Comparison of ENCODE assay signal across 8 cellular contexts in the genomic region with DNA sequence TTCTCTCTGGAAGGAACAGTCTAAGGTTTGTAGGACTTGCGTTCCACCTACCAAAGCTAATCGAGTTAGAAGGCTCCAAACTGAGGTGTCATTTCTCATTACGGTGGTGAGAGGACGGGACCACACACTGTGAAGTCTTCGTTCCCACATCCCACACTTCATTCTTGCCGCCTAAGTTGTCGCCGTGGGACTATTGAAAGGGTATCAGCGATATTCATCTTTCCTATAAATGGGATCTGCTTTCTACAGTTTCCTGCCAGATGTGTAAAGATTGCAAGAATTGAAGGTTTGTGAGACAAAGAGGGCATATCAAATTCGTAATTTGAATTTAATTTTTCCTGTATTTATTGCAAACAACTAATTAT. TPM values are rescaled to one million over a fixed set of nuclear protein-coding genes. Genes with fewer than 3 reads are reported as not detected.
DNase-seq lines count a peak whose midpoint lies in the region; ATAC-seq and TF ChIP-seq lines count a peak whose summit lies in the region.

No MANE protein-coding gene starts in this region.

- H3K36me3 ChIP-seq in kidney epithelial cell (ENCODE audit: control insufficient read depth, insufficient read depth, low read length) (no peaks in the 10 kb centered on the region), thoracic aorta (no peaks in the 10 kb centered on the region)

- H3K27me3 ChIP-seq in kidney epithelial cell (ENCODE audit: control insufficient read depth, insufficient read depth, low read length) (no peaks in the 10 kb centered on the region), thoracic aorta (replicated peaks; ENCODE audit: insufficient read depth) (no peaks in the 10 kb centered on the region)

- no peak for TF ChIP-seq CTCF in kidney epithelial cell (IDR thresholded peaks at IDR 0.05; ENCODE audit: insufficient read depth, low read length, poor library complexity, severe bottlenecking)
- no peak for TF ChIP-seq CTCF in thoracic aorta (IDR thresholded peaks at IDR 0.05)

- H3K4me3 ChIP-seq in kidney epithelial cell (ENCODE audit: low read depth, low read length) = peak overlapping the region; percentile 89
- H3K4me3 ChIP-seq in thoracic aorta = peak overlapping the region; percentile 93

- H3K9me3 Mint-ChIP-seq in T-helper 1 cell treated with Interleukin-12 subunit alpha and Interleukin-12 subunit beta and Interleukin-4 antibody, amounts not matched to agents 30 μg/mL and 1 μg/mL, for 36 hours = no peaks in the 10 kb centered on the region
- H3K9me3 Mint-ChIP-seq in activated naive CD8-positive, alpha-beta T cell treated with anti-CD3 and anti-CD28 coated beads, Interleukin-2, amount 10 ng/mL, durations not matched to agents 7 days and 5 days = no peaks in the 10 kb centered on the region

- H3K27ac Mint-ChIP-seq in T-helper 1 cell treated with Interleukin-12 subunit alpha and Interleukin-12 subunit beta and Interleukin-4 antibody, amounts not matched to agents 30 μg/mL and 1 μg/mL, for 36 hours = peak overlapping the region; percentile 91
- peak overlapping the region; percentile 93 for H3K27ac Mint-ChIP-seq in activated naive CD8-positive, alpha-beta T cell treated with anti-CD3 and anti-CD28 coated beads, Interleukin-2, amount 10 ng/mL, durations not matched to agents 7 days and 5 days

- peak; percentile 21 for ATAC-seq in activated naive CD8-positive, alpha-beta T cell treated with anti-CD3 and anti-CD28 coated beads, Interleukin-2, amount 10 ng/mL, durations not matched to agents 7 days and 5 days (ENCODE audit: low read depth)
- no peak for ATAC-seq in thoracic aorta (ENCODE audit: insufficient number of reproducible peaks, low FRiP score, low read depth)

- H3K4me1 Mint-ChIP-seq in T-helper 1 cell treated with Interleukin-12 subunit alpha and Interleukin-12 subunit beta and Interleukin-4 antibody, amounts not matched to agents 30 μg/mL and 1 μg/mL, for 36 hours (ENCODE audit: low read depth) = peaks cover 31% of the 10 kb centered on the region
- peaks cover 36% of the 10 kb centered on the region for H3K4me1 Mint-ChIP-seq in activated naive CD8-positive, alpha-beta T cell treated with anti-CD3 and anti-CD28 coated beads, Interleukin-2, amount 10 ng/mL, durations not matched to agents 7 days and 5 days

- POLR2A ChIA-PET in activated naive CD8-positive, alpha-beta T cell treated with anti-CD3 and anti-CD28 coated beads, Interleukin-2, amount 10 ng/mL, durations not matched to agents 7 days and 5 days (lab: Charles Lee) = interaction anchor here (1.0 to 2.4 kb wide), 9 partner anchors 11 to 476 kb away, joined by 3 to 23 read pairs (median 6); partner anchors contain the start of genes PRR11, RAD51C, SKA2 and SMG8

- H3K9me3 ChIP-seq in thoracic aorta = no peaks in the 10 kb centered on the region

- DNase-seq in T-helper 1 cell (no peak), kidney epithelial cell (ENCODE audit: low read depth) (no peak), thoracic aorta (ENCODE audit: low spot score) (no peak), NOMO-1 treated with dmso at 0.1 percent for 144 hours (lab: John Stamatoyannopoulos, UW; ENCODE audit: unreplicated experiment) (no peak), SK-N-DZ (ENCODE audit: low spot score) (no peak), cerebellar cortex (ENCODE audit: low spot score) (no peak)
- DNase-seq in activated naive CD8-positive, alpha-beta T cell treated with anti-CD3 and anti-CD28 coated beads, Interleukin-2, amount 10 ng/mL, durations not matched to agents 7 days and 5 days = no peak

- peak overlapping the region; percentile 80 to 92 for H3K27ac ChIP-seq in thoracic aorta

- no peaks in the 10 kb centered on the region for H3K27me3 Mint-ChIP-seq in T-helper 1 cell treated with Interleukin-12 subunit alpha and Interleukin-12 subunit beta and Interleukin-4 antibody, amounts not matched to agents 30 μg/mL and 1 μg/mL, for 36 hours (ENCODE audit: low read depth)
- no peaks in the 10 kb centered on the region for H3K27me3 Mint-ChIP-seq in activated naive CD8-positive, alpha-beta T cell treated with anti-CD3 and anti-CD28 coated beads, Interleukin-2, amount 10 ng/mL, durations not matched to agents 7 days and 5 days

- H3K36me3 Mint-ChIP-seq in T-helper 1 cell treated with Interleukin-12 subunit alpha and Interleukin-12 subunit beta and Interleukin-4 antibody, amounts not matched to agents 30 μg/mL and 1 μg/mL, for 36 hours (ENCODE audit: low read depth) = peaks cover 25% of the 10 kb centered on the region
- H3K36me3 Mint-ChIP-seq in activated naive CD8-positive, alpha-beta T cell treated with anti-CD3 and anti-CD28 coated beads, Interleukin-2, amount 10 ng/mL, durations not matched to agents 7 days and 5 days = peaks cover 23% of the 10 kb centered on the region

- peak overlapping the region; percentile 91 for H3K4me3 Mint-ChIP-seq in T-helper 1 cell treated with Interleukin-12 subunit alpha and Interleukin-12 subunit beta and Interleukin-4 antibody, amounts not matched to agents 30 μg/mL and 1 μg/mL, for 36 hours
- peak overlapping the region; percentile 85 for H3K4me3 Mint-ChIP-seq in activated naive CD8-positive, alpha-beta T cell treated with anti-CD3 and anti-CD28 coated beads, Interleukin-2, amount 10 ng/mL, durations not matched to agents 7 days and 5 days

- peaks cover 18 to 34% of the 10 kb centered on the region in 2 donors for H3K4me1 ChIP-seq in thoracic aorta (ENCODE audit: control insufficient read depth in 1 of 2, low read depth in 2 of 2)

RNA-seq across cellular contexts. Expression of gene TRIM37, which starts 0.6 kb away (rescaled TPM):
- 10 to 100 TPM; 25.1 to 25.5 TPM for total RNA-seq in activated naive CD8-positive, alpha-beta T cell treated with anti-CD3 and anti-CD28 coated beads, Interleukin-2, amount 10 ng/mL, durations not matched to agents 7 days and 5 days
- 27.0 and 30.2 TPM in 2 replicates for total RNA-seq in kidney epithelial cell
- 10 to 100 TPM; 17.9 to 26.5 TPM for total RNA-seq in thoracic aorta
- polyA plus RNA-seq in SK-N-DZ (2014; cell fraction: cytosol; rRNA removed) = 46.7 and 51.1 TPM in 2 replicates
- 32.2 and 32.5 TPM in 2 replicates for polyA plus RNA-seq in SK-N-DZ (2014; cell fraction: nucleus; rRNA removed)

RNA-seq across cellular contexts. Expression of gene SKA2, which starts 47.7 kb away (rescaled TPM):
- total RNA-seq in activated naive CD8-positive, alpha-beta T cell treated with anti-CD3 and anti-CD28 coated beads, Interleukin-2, amount 10 ng/mL, durations not matched to agents 7 days and 5 days = 10 to 100 TPM; 71.9 to 80.3 TPM
- total RNA-seq in kidney epithelial cell (25.7 and 42.8 TPM in 2 replicates), thoracic aorta (10 to 100 TPM; 28.4 to 39.2 TPM)
- polyA plus RNA-seq in SK-N-DZ (2014; cell fraction: cytosol; rRNA removed) = 177 and 215 TPM in 2 replicates
- polyA plus RNA-seq in SK-N-DZ (2014; cell fraction: nucleus; rRNA removed) = 67.2 and 84.5 TPM in 2 replicates

RNA-seq across cellular contexts. Expression of gene PRR11, which starts 48.3 kb away (rescaled TPM):
- 10 to 100 TPM; 54.0 to 58.1 TPM for total RNA-seq in activated naive CD8-positive, alpha-beta T cell treated with anti-CD3 and anti-CD28 coated beads, Interleukin-2, amount 10 ng/mL, durations not matched to agents 7 days and 5 days
- 7.4 and 8.1 TPM in 2 replicates for total RNA-seq in kidney epithelial cell
- under 1 TPM in 1 of 2 donors, not detected in 1; 0.71 TPM for total RNA-seq in thoracic aorta
- 35.9 and 36.1 TPM in 2 replicates for polyA plus RNA-seq in SK-N-DZ (2014; cell fraction: cytosol; rRNA removed)
- polyA plus RNA-seq in SK-N-DZ (2014; cell fraction: nucleus; rRNA removed) = 6.1 and 17.7 TPM in 2 replicates
